11 cellular contexts compared by ENCODE assay signal in genomic region chr5:172185096-172185461, GRCh38. TPM values are rescaled to one million over a fixed set of nuclear protein-coding genes. Genes with fewer than 3 reads are reported as not detected.
DNase-seq lines count a peak whose midpoint lies in the region; ATAC-seq and TF ChIP-seq lines count a peak whose summit lies in the region.
"Had no signal": no experiment of that assay in that cellular context is flagged by ENCODE, and none has a peak within 500 bp of the region (broad histone marks: within the 10 kb centered on the region; RNA-seq: fewer than 3 reads in every experiment).

No MANE protein-coding gene starts in this region.

- H3K36me3 Mint-ChIP-seq in activated T-helper 17 cell treated with anti-CD3 and anti-CD28 coated beads, Interleukin-2, amount 50 U/mL, for 72 hours (ENCODE audit: low read depth): peaks cover 69% of the 10 kb centered on the region

- peak overlapping the region; percentile 95 for H3K4me2 ChIP-seq in BLaER1

- H3K27me3 ChIP-seq in BLaER1: no peaks in the 10 kb centered on the region
- no peaks in the 10 kb centered on the region for H3K27me3 ChIP-seq in mucosa of rectum (ENCODE audit: control insufficient read depth in 2 of 2, insufficient read depth in 2 of 2, low read length in 2 of 2)
- H3K27me3 ChIP-seq: uterus had no signal

- H3K4me1 Mint-ChIP-seq in activated T-helper 17 cell treated with anti-CD3 and anti-CD28 coated beads, Interleukin-2, amount 50 U/mL, for 72 hours: peaks cover 29% of the 10 kb centered on the region

- peak overlapping the region; percentile 97 for H3K27ac Mint-ChIP-seq in activated T-helper 17 cell treated with anti-CD3 and anti-CD28 coated beads, Interleukin-2, amount 50 U/mL, for 72 hours

- H4K20me1 ChIP-seq in BLaER1: peaks cover 14% of the 10 kb centered on the region; the same call in 1 of the 2 replicates

- no peaks in the 10 kb centered on the region for H3K27me3 Mint-ChIP-seq in activated T-helper 17 cell treated with anti-CD3 and anti-CD28 coated beads, Interleukin-2, amount 50 U/mL, for 72 hours

- H3K4me3 ChIP-seq in BLaER1 (peak overlapping the region; percentile 94), GM12864 (ENCODE audit: low read depth, low read length) (peak overlapping the region; percentile 69), mucosa of rectum (ENCODE audit: low read length in 2 of 2) (peak overlapping the region in 1 of 2 donors; percentile 92)
- H3K4me3 ChIP-seq: mucosa of descending colon, uterus had no signal

- no peak for TF ChIP-seq CTCF in GM12864 (IDR thresholded peaks at IDR 0.05; ENCODE audit: low read depth, low read length, missing control alignments)

- DNase-seq in GM12864 (ENCODE audit: low read depth) (no peak), SKM-1 treated with dmso at 0.1 percent for 144 hours (lab: John Stamatoyannopoulos, UW; ENCODE audit: unreplicated experiment) (no peak), OCI-M1 (lab: John Stamatoyannopoulos, UW) (no peak)
- no peak for DNase-seq in stimulated activated CD4-positive, alpha-beta T cell treated with anti-CD3 and anti-CD28 coated beads, Interleukin-4, amount 100 ng/mL, for 1 hour
- DNase-seq: mucosa of descending colon, NCI-H774, uterus had no signal

- H3K4me1 ChIP-seq in BLaER1 (peaks cover 66% of the 10 kb centered on the region), mucosa of rectum (ENCODE audit: control insufficient read depth in 2 of 2, insufficient read depth in 2 of 2, low read length in 2 of 2) (peaks cover 15 to 23% of the 10 kb centered on the region in 2 donors)
- H3K4me1 ChIP-seq: uterus had no signal

- peak overlapping the region; percentile 97 for H3K4me3 Mint-ChIP-seq in activated T-helper 17 cell treated with anti-CD3 and anti-CD28 coated beads, Interleukin-2, amount 50 U/mL, for 72 hours

- H3K9ac ChIP-seq in BLaER1 (peak overlapping the region; percentile 87), mucosa of rectum (ENCODE audit: low read depth in 1 of 2, low read length in 2 of 2) (peak overlapping the region in 1 of 2 donors; percentile 20)

- H3K36me3 ChIP-seq in BLaER1 (peaks cover 19% of the 10 kb centered on the region), mucosa of rectum (ENCODE audit: control insufficient read depth in 2 of 2, insufficient read depth in 2 of 2, low read length in 2 of 2) (no peaks in the 10 kb centered on the region)
- H3K36me3 ChIP-seq: uterus had no signal

- ATAC-seq in activated T-helper 17 cell treated with anti-CD3 and anti-CD28 coated beads, Interleukin-2, amount 50 U/mL, for 72 hours (replicated peaks): no peak
- no peak for ATAC-seq in GM21717 (IDR thresholded peaks at IDR 0.05; ENCODE audit: unreplicated experiment)
- ATAC-seq: mucosa of descending colon had no signal

- H3K9me3 ChIP-seq in BLaER1 (no peaks in the 10 kb centered on the region), mucosa of rectum (ENCODE audit: control insufficient read depth in 2 of 2, low read length in 2 of 2) (no peaks in the 10 kb centered on the region)
- H3K9me3 ChIP-seq: mucosa of descending colon, uterus had no signal

- peak overlapping the region; percentile 89 for H3K27ac ChIP-seq in BLaER1
- H3K27ac ChIP-seq in mucosa of rectum (ENCODE audit: low read depth in 2 of 2, low read length in 2 of 2): peak overlapping the region; percentile 65 to 95
- H3K27ac ChIP-seq: uterus had no signal

- H3K9me3 Mint-ChIP-seq in activated T-helper 17 cell treated with anti-CD3 and anti-CD28 coated beads, Interleukin-2, amount 50 U/mL, for 72 hours: no peaks in the 10 kb centered on the region

RNA-seq across cellular contexts. Expression of gene STK10, which starts 2.9 kb away (rescaled TPM):
- 100 to 1,000 TPM; 140 to 158 TPM for total RNA-seq in activated T-helper 17 cell treated with anti-CD3 and anti-CD28 coated beads, Interleukin-2, amount 50 U/mL, for 72 hours

RNA-seq across cellular contexts. Expression of gene EFCAB9, which starts 8.9 kb away (rescaled TPM):
- not detected for total RNA-seq in activated T-helper 17 cell treated with anti-CD3 and anti-CD28 coated beads, Interleukin-2, amount 50 U/mL, for 72 hours
- total RNA-seq: mucosa of descending colon, uterus had no signal
